Comparison of ENCODE assay signal across 26 cellular contexts in genomic region chr2:117698287-117698686, GRCh38.
DNase-seq lines count a peak whose midpoint lies in the region; ATAC-seq, FAIRE-seq and TF ChIP-seq lines count a peak whose summit lies in the region.
"Had no signal": no experiment of that assay in that cellular context is flagged by ENCODE, and none has a peak within 500 bp of the region (broad histone marks: within the 10 kb centered on the region; RNA-seq: fewer than 3 reads in every experiment).

No MANE protein-coding gene starts in this region.

- H3K4me1 Mint-ChIP-seq in endodermal cell = peaks cover 3% of the 10 kb centered on the region
- no peaks in the 10 kb centered on the region for H3K4me1 Mint-ChIP-seq in activated CD8-positive, alpha-beta T cell treated with anti-CD3 and anti-CD28 coated beads, Interleukin-2, amount 10 ng/mL, durations not matched to agents 7 days and 5 days (ENCODE audit: low read depth)
- H3K4me1 Mint-ChIP-seq: CD14-positive monocyte; CD8-positive, alpha-beta memory T cell had no signal

- POLR2A ChIA-PET in activated CD8-positive, alpha-beta T cell treated with anti-CD3 and anti-CD28 coated beads, Interleukin-2, amount 10 ng/mL, durations not matched to agents 7 days and 5 days (lab: Charles Lee) = no interaction called here

- H3K9me3 ChIP-seq in endodermal cell (ENCODE audit: control insufficient read depth, low read length) = no peaks in the 10 kb centered on the region
- H3K9me3 ChIP-seq: A549; BE2C; BLaER1 treated with 17β-estradiol and CSF1 and Interleukin-3, amounts not matched to agents 10 nM and 100 nM; HAP-1 had no signal

- TF ChIP-seq POLR2A in GM12892 (IDR thresholded peaks at IDR 0.05; ENCODE audit: low read depth, low read length) = no peak

- no peak for TF ChIP-seq CTCF in endodermal cell (conservative IDR thresholded peaks at IDR 0.05)

- no peak overlapping the region for H3K4me3 Mint-ChIP-seq in endodermal cell
- H3K4me3 Mint-ChIP-seq in activated CD8-positive, alpha-beta T cell treated with anti-CD3 and anti-CD28 coated beads, Interleukin-2, amount 10 ng/mL, durations not matched to agents 7 days and 5 days = no peak overlapping the region
- H3K4me3 Mint-ChIP-seq: CD14-positive monocyte; CD4-positive, alpha-beta T cell; CD8-positive, alpha-beta memory T cell; HFFc6 had no signal

- no peaks in the 10 kb centered on the region for H3K9me3 Mint-ChIP-seq in endodermal cell
- H3K9me3 Mint-ChIP-seq in activated CD8-positive, alpha-beta T cell treated with anti-CD3 and anti-CD28 coated beads, Interleukin-2, amount 10 ng/mL, durations not matched to agents 7 days and 5 days (ENCODE audit: insufficient read depth) = no peaks in the 10 kb centered on the region
- H3K9me3 Mint-ChIP-seq: CD4-positive, alpha-beta T cell had no signal

- H3K27ac ChIP-seq in endodermal cell (ENCODE audit: low read depth, low read length) = no peak overlapping the region
- H3K27ac ChIP-seq: A549; BLaER1 treated with 17β-estradiol and CSF1 and Interleukin-3, amounts not matched to agents 10 nM and 100 nM; GM23248 had no signal

- H3K27me3 ChIP-seq in endodermal cell (ENCODE audit: control insufficient read depth, insufficient read depth, low read length, poor library complexity, severe bottlenecking) = no peaks in the 10 kb centered on the region
- H3K27me3 ChIP-seq: BE2C; BLaER1 treated with 17β-estradiol and CSF1 and Interleukin-3, amounts not matched to agents 10 nM and 100 nM had no signal

- no peaks in the 10 kb centered on the region for H3K36me3 Mint-ChIP-seq in endodermal cell (ENCODE audit: low read depth)
- H3K36me3 Mint-ChIP-seq in activated CD8-positive, alpha-beta T cell treated with anti-CD3 and anti-CD28 coated beads, Interleukin-2, amount 10 ng/mL, durations not matched to agents 7 days and 5 days (ENCODE audit: low read depth) = no peaks in the 10 kb centered on the region
- H3K36me3 Mint-ChIP-seq: CD14-positive monocyte; CD8-positive, alpha-beta memory T cell had no signal

- ATAC-seq in GM18870 (IDR thresholded peaks at IDR 0.05; ENCODE audit: unreplicated experiment) = no peak
- ATAC-seq in activated CD8-positive, alpha-beta T cell treated with anti-CD3 and anti-CD28 coated beads, Interleukin-2, amount 10 ng/mL, durations not matched to agents 7 days and 5 days = no peak
- ATAC-seq: A549 had no signal

- peaks cover 5% of the 10 kb centered on the region for H3K27me3 Mint-ChIP-seq in endodermal cell (ENCODE audit: insufficient read depth)
- no peaks in the 10 kb centered on the region for H3K27me3 Mint-ChIP-seq in activated CD8-positive, alpha-beta T cell treated with anti-CD3 and anti-CD28 coated beads, Interleukin-2, amount 10 ng/mL, durations not matched to agents 7 days and 5 days (ENCODE audit: low read depth)
- H3K27me3 Mint-ChIP-seq: CD4-positive, alpha-beta T cell; CD8-positive, alpha-beta memory T cell had no signal

- no peak overlapping the region for H3K27ac Mint-ChIP-seq in endodermal cell
- no peak overlapping the region for H3K27ac Mint-ChIP-seq in activated CD8-positive, alpha-beta T cell treated with anti-CD3 and anti-CD28 coated beads, Interleukin-2, amount 10 ng/mL, durations not matched to agents 7 days and 5 days
- H3K27ac Mint-ChIP-seq: CD14-positive monocyte; CD4-positive, alpha-beta T cell; CD8-positive, alpha-beta memory T cell; HFFc6 had no signal

- no peak for DNase-seq in GM12892 (ENCODE audit: insufficient read length)
- peak; percentile 76 for DNase-seq in NCI-H2227 (lab: John Stamatoyannopoulos, UW; ENCODE audit: unreplicated experiment)
- DNase-seq in endodermal cell = peak; percentile 51
- no peak for DNase-seq in DMS153 (lab: John Stamatoyannopoulos, UW)
- no peak for DNase-seq in activated CD8-positive, alpha-beta T cell treated with anti-CD3 and anti-CD28 coated beads, Interleukin-2, amount 10 ng/mL, durations not matched to agents 7 days and 5 days
- DNase-seq: 8988T; ACHN; AML-193; BE2C; CD4-positive, alpha-beta T cell; CD8-positive, alpha-beta memory T cell; DMS 273 treated with DMSO at 0.1 percent for 48 hours; DMS53; DMS79 treated with DMSO at 0.1 percent for 48 hours; GF-D8; GM23248; HFFc6 had no signal

- WGBS in endodermal cell (ENCODE audit: insufficient coverage in 1 of 2, insufficient read length in 1 of 2), 2 experiments = 77 to 87% methylated on average over 2 to 4 of the region's 4 CpGs

- no peaks in the 10 kb centered on the region for H3K36me3 ChIP-seq in endodermal cell (ENCODE audit: control insufficient read depth, insufficient read depth, low read length)
- H3K36me3 ChIP-seq: BE2C; BLaER1 treated with 17β-estradiol and CSF1 and Interleukin-3, amounts not matched to agents 10 nM and 100 nM; HAP-1 had no signal

- H3K4me1 ChIP-seq in endodermal cell (ENCODE audit: control insufficient read depth, insufficient read depth, low read length) = peaks cover 2% of the 10 kb centered on the region
- H3K4me1 ChIP-seq: A549, BE2C, HAP-1 had no signal

- CTCF ChIA-PET in activated CD8-positive, alpha-beta T cell treated with anti-CD3 and anti-CD28 coated beads, Interleukin-2, amount 10 ng/mL, durations not matched to agents 7 days and 5 days (lab: Charles Lee) = no interaction called here

- no peak overlapping the region for H3K9ac ChIP-seq in endodermal cell (ENCODE audit: extremely low read depth, low read length, poor library complexity, severe bottlenecking)
- H3K9ac ChIP-seq: BLaER1 treated with 17β-estradiol and CSF1 and Interleukin-3, amounts not matched to agents 10 nM and 100 nM; GM23248 had no signal

- no peak overlapping the region for H3K4me3 ChIP-seq in endodermal cell (ENCODE audit: low read length)
- H3K4me3 ChIP-seq: A549; BLaER1 treated with 17β-estradiol and CSF1 and Interleukin-3, amounts not matched to agents 10 nM and 100 nM; GM23248; HAP-1 had no signal

- peak; percentile 38 for FAIRE-seq in GM12892 (lab: Jason Lieb, UNC)
- FAIRE-seq: A549, D721Med, GM12891, GM19239, H54 had no signal

Comparison
In these comparisons a context has a peak if more than half of its experiments do, and no peak if none do; other contexts are left out.
1. DNase-seq: peak in NCI-H2227 (single experiment) and endodermal cell (single experiment); none in GM12892 (single experiment), DMS153 (single experiment) and activated CD8-positive, alpha-beta T cell treated with anti-CD3 and anti-CD28 coated beads, Interleukin-2, amount 10 ng/mL, durations not matched to agents 7 days and 5 days (single experiment).